Comparison of ENCODE assay signal across 8 cellular contexts in the genomic region with DNA sequence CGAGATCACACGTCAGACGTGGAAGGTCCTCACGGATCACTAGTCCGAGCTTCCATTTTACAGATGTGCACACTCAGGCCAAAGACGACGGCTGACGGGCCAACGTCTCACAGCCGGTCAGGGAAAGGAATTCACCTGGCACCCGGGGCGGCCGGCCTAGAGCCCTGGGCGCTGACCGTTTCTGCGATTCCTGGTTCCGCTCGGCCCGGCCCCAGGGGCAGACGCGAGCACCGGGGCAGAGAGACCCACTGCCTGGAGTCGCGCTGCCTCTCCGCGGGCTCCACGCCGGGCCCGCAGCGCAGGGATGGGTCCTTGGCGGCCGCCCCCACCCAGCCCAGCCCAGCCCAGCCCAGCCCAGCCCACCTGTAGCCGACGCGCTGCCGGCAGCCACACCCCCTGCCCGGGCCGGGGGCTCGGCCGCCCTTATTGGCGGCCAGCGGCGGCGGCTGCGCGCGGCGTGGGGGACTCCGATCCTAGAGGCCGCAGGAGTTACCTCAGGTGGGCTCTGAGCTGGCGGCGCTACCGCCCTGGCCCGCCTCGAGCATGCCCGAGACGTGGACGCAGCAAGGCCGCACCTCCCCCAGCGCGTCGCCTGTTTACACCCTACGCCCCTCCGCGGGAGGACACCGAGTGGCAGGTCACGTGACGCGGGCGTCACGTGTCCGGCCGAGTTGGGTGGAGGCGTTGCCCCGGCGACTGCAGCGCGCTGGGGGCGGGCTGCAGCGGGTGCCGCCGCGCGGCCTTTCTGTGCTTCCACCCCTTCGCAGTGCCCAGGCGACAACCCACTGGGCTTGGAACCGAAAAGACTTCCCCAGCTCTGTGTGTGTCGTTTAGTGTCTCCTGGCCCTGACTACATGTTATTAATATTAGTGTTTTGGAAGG.
DNase-seq lines count a peak whose midpoint lies in the region; ATAC-seq and TF ChIP-seq lines count a peak whose summit lies in the region.

No MANE protein-coding gene starts in this region.

- CTCF ChIA-PET in PC-3 (lab: Charles Lee) = no interaction called here
- CTCF ChIA-PET in naive thymus-derived CD4-positive, alpha-beta T cell (lab: Charles Lee) = interaction anchor here (1.0 kb wide), 1 partner anchor 14 kb away, joined by 4 read pairs; no protein-coding TSS in a partner anchor

- H4K20me1 ChIP-seq in PC-3 (ENCODE audit: low read length) = no peaks in the 10 kb centered on the region
- H4K20me1 ChIP-seq in fibroblast of lung (ENCODE audit: control insufficient read depth, extremely low read depth, insufficient read depth, low read length) = no peaks in the 10 kb centered on the region

- no peaks in the 10 kb centered on the region for H3K9me3 ChIP-seq in PC-3 (ENCODE audit: low read length)
- no peaks in the 10 kb centered on the region for H3K9me3 ChIP-seq in fibroblast of lung (ENCODE audit: control insufficient read depth, insufficient read depth, low read depth, low read length)
- H3K9me3 ChIP-seq in naive thymus-derived CD4-positive, alpha-beta T cell (ENCODE audit: control insufficient read depth in 2 of 3, low read length in 3 of 3) = no peaks in the 10 kb centered on the region

- DNase-seq in DMS53 (lab: John Stamatoyannopoulos, UW) = peak; percentile 99
- peak; percentile 95 for DNase-seq in PC-3
- DNase-seq in activated T-cell treated with anti-CD3 and anti-CD28 coated beads, Interleukin-2, amount 50 U/mL, for 72 hours = peak; percentile 93
- DNase-seq in fibroblast of lung (ENCODE audit: low read depth in 2 of 2) = peak; percentile 89 to 91
- DNase-seq in naive thymus-derived CD4-positive, alpha-beta T cell = peak; percentile 83 to 94 (median 88)

- intact Hi-C loops in PC-3 (cut with micrococcal nuclease) = loop anchor here (2.0 kb wide), 1 partner anchor 86 kb away; no protein-coding TSS in a partner anchor
- intact Hi-C loops in naive thymus-derived CD4-positive, alpha-beta T cell (cut with micrococcal nuclease) = loop anchor here (1.0 to 10.0 kb wide), 11 partner anchors 13 to 590 kb away; a partner anchor contains a TSS

- H3K79me2 ChIP-seq in PC-3 (ENCODE audit: low read length) (peaks cover 16% of the 10 kb centered on the region), fibroblast of lung (ENCODE audit: control insufficient read depth, insufficient read depth, low read length) (no peaks in the 10 kb centered on the region)

- BruUV-seq in PC-3 (replicated peaks; lab: Mats Ljungman, UMichigan) = no TSS peak

- H3K36me3 ChIP-seq in PC-3 (ENCODE audit: low read depth, low read length) (no peaks in the 10 kb centered on the region), fibroblast of lung (ENCODE audit: control insufficient read depth, insufficient read depth, low read length) (no peaks in the 10 kb centered on the region)
- H3K36me3 ChIP-seq in naive thymus-derived CD4-positive, alpha-beta T cell (ENCODE audit: control insufficient read depth in 2 of 3, insufficient read depth in 3 of 3, low read length in 3 of 3) = peaks cover 0 to 6% (median 0%) of the 10 kb centered on the region in 3 experiments

- H3K4me3 Mint-ChIP-seq in IgD-negative memory B cell = peak overlapping the region; percentile 90 to 99 (median 95)
- H3K4me3 Mint-ChIP-seq in activated T-cell treated with anti-CD3 and anti-CD28 coated beads, Interleukin-2, amount 50 U/mL, for 72 hours = peak overlapping the region; percentile 87
- H3K4me3 Mint-ChIP-seq in naive thymus-derived CD4-positive, alpha-beta T cell = peak overlapping the region; percentile 86 to 96 (median 93)
- peak overlapping the region; percentile 90 for H3K4me3 Mint-ChIP-seq in stimulated activated memory B cell treated with anti-CD40 and anti-IgM and Interleukin-4, amounts not matched to agents 10 μg/mL and 1 μg/mL and 100 μg/mL, for 72 hours

- TF ChIP-seq CTCF in PC-3 (conservative IDR thresholded peaks at IDR 0.05; ENCODE audit: low read depth, low read length) (no peak), fibroblast of lung (conservative IDR thresholded peaks at IDR 0.05 in 1 of 2, IDR thresholded peaks at IDR 0.05 in 1 of 2; ENCODE audit: low read depth in 1 of 2, low read length in 2 of 2) (no peak)

- peak overlapping the region; percentile 95 to 99 (median 98) for H3K27ac Mint-ChIP-seq in IgD-negative memory B cell
- peak overlapping the region; percentile 92 for H3K27ac Mint-ChIP-seq in activated T-cell treated with anti-CD3 and anti-CD28 coated beads, Interleukin-2, amount 50 U/mL, for 72 hours
- peak overlapping the region; percentile 72 to 97 (median 93) for H3K27ac Mint-ChIP-seq in naive thymus-derived CD4-positive, alpha-beta T cell
- H3K27ac Mint-ChIP-seq in stimulated activated memory B cell treated with anti-CD40 and anti-IgM and Interleukin-4, amounts not matched to agents 10 μg/mL and 1 μg/mL and 100 μg/mL, for 72 hours = peak overlapping the region; percentile 40

- peaks cover 1% of the 10 kb centered on the region for H3K27me3 Mint-ChIP-seq in IgD-negative memory B cell
- H3K27me3 Mint-ChIP-seq in activated T-cell treated with anti-CD3 and anti-CD28 coated beads, Interleukin-2, amount 50 U/mL, for 72 hours (ENCODE audit: low read depth) = peaks cover 13% of the 10 kb centered on the region
- peaks cover 4 to 7% (median 7%) of the 10 kb centered on the region in 5 donors for H3K27me3 Mint-ChIP-seq in naive thymus-derived CD4-positive, alpha-beta T cell
- peaks cover 7% of the 10 kb centered on the region for H3K27me3 Mint-ChIP-seq in stimulated activated memory B cell treated with anti-CD40 and anti-IgM and Interleukin-4, amounts not matched to agents 10 μg/mL and 1 μg/mL and 100 μg/mL, for 72 hours

- ATAC-seq in GM21576 (IDR thresholded peaks at IDR 0.05; ENCODE audit: unreplicated experiment) = peak; percentile 92
- peak; percentile 86 for ATAC-seq in PC-3
- peak; percentile 93 to 95 for ATAC-seq in activated T-cell treated with anti-CD3 and anti-CD28 coated beads, Interleukin-2, amount 50 U/mL, for 72 hours (replicated peaks in 1 of 2)
- peak; percentile 95 for ATAC-seq in naive thymus-derived CD4-positive, alpha-beta T cell
- ATAC-seq in stimulated activated memory B cell treated with anti-CD40 and anti-IgM and Interleukin-4, amounts not matched to agents 10 μg/mL and 1 μg/mL and 100 μg/mL, for 72 hours = peak; percentile 97

- H3K27me3 ChIP-seq in PC-3 (ENCODE audit: low read length) (no peaks in the 10 kb centered on the region), fibroblast of lung (ENCODE audit: control insufficient read depth, insufficient read depth, low read length) (no peaks in the 10 kb centered on the region)
- H3K27me3 ChIP-seq in naive thymus-derived CD4-positive, alpha-beta T cell (ENCODE audit: control insufficient read depth in 2 of 2, insufficient read depth in 2 of 2, low read length in 2 of 2) = no peaks in the 10 kb centered on the region

- H3K27ac ChIP-seq in PC-3 (ENCODE audit: low read length) (peak overlapping the region; percentile 25; the same call in 1 of the 2 replicates), fibroblast of lung (ENCODE audit: insufficient read depth, low read length) (peak overlapping the region; percentile 58)
- peak overlapping the region; percentile 79 for H3K27ac ChIP-seq in naive thymus-derived CD4-positive, alpha-beta T cell (ENCODE audit: low read depth, low read length)

- peaks cover 7% of the 10 kb centered on the region for H3K36me3 Mint-ChIP-seq in IgD-negative memory B cell
- H3K36me3 Mint-ChIP-seq in activated T-cell treated with anti-CD3 and anti-CD28 coated beads, Interleukin-2, amount 50 U/mL, for 72 hours (ENCODE audit: insufficient read depth in 2 of 2) = peaks cover 5 to 9% of the 10 kb centered on the region in 2 donors
- peaks cover 7 to 20% (median 17%) of the 10 kb centered on the region in 5 donors for H3K36me3 Mint-ChIP-seq in naive thymus-derived CD4-positive, alpha-beta T cell
- peaks cover 23% of the 10 kb centered on the region for H3K36me3 Mint-ChIP-seq in stimulated activated memory B cell treated with anti-CD40 and anti-IgM and Interleukin-4, amounts not matched to agents 10 μg/mL and 1 μg/mL and 100 μg/mL, for 72 hours

- no peaks in the 10 kb centered on the region for H3K9me2 ChIP-seq in PC-3 (replicated peaks; ENCODE audit: low read length)

- H3K4me3 ChIP-seq in PC-3 (ENCODE audit: low read length) (peak overlapping the region; percentile 81), fibroblast of lung (replicated peaks in 1 of 4; ENCODE audit: control extremely low read depth in 1 of 4, insufficient read depth in 1 of 4, low read depth in 3 of 4, low read length in 4 of 4) (peak overlapping the region; percentile 64 to 83 (median 76))
- H3K4me3 ChIP-seq in naive thymus-derived CD4-positive, alpha-beta T cell (ENCODE audit: low read length) = peak overlapping the region; percentile 85

- H3K4me1 ChIP-seq in PC-3 (ENCODE audit: insufficient read depth, low read length) (peaks cover 13% of the 10 kb centered on the region), fibroblast of lung (ENCODE audit: control insufficient read depth, extremely low read depth, insufficient read depth, low read length) (no peaks in the 10 kb centered on the region)
- peaks cover 11 to 20% of the 10 kb centered on the region in 2 donors for H3K4me1 ChIP-seq in naive thymus-derived CD4-positive, alpha-beta T cell (ENCODE audit: control insufficient read depth in 2 of 2, insufficient read depth in 2 of 2, low read length in 2 of 2)

- no peaks in the 10 kb centered on the region for H3F3A ChIP-seq in PC-3 (ENCODE audit: low read length, unreplicated experiment)

- H3K4me2 ChIP-seq in PC-3 (ENCODE audit: low read length) (peak overlapping the region; percentile 89), fibroblast of lung (ENCODE audit: extremely low read depth, insufficient read depth, low read length) (peak overlapping the region; percentile 84)

- POLR2A ChIA-PET in PC-3 (lab: Charles Lee; ENCODE audit: unreplicated experiment) = no interaction called here
- POLR2A ChIA-PET in naive thymus-derived CD4-positive, alpha-beta T cell (lab: Charles Lee) = interaction anchor here (1.0 to 3.7 kb wide), 2 partner anchors 14 to 78 kb away, joined by 4 to 30 read pairs; a partner anchor contains a TSS

- peaks cover 20 to 36% (median 28%) of the 10 kb centered on the region in 3 donors for H3K4me1 Mint-ChIP-seq in IgD-negative memory B cell
- H3K4me1 Mint-ChIP-seq in activated T-cell treated with anti-CD3 and anti-CD28 coated beads, Interleukin-2, amount 50 U/mL, for 72 hours (ENCODE audit: low read depth) = peaks cover 36% of the 10 kb centered on the region
- peaks cover 27 to 51% (median 40%) of the 10 kb centered on the region in 7 donors for H3K4me1 Mint-ChIP-seq in naive thymus-derived CD4-positive, alpha-beta T cell
- H3K4me1 Mint-ChIP-seq in stimulated activated memory B cell treated with anti-CD40 and anti-IgM and Interleukin-4, amounts not matched to agents 10 μg/mL and 1 μg/mL and 100 μg/mL, for 72 hours = peaks cover 47% of the 10 kb centered on the region

- H3K9ac ChIP-seq in PC-3 (ENCODE audit: low read length) (peak overlapping the region; percentile 67), fibroblast of lung (ENCODE audit: insufficient read depth, low read length) (peak overlapping the region; percentile 78)

- H2AFZ ChIP-seq in PC-3 (ENCODE audit: low read length) (peak overlapping the region; percentile 93), fibroblast of lung (ENCODE audit: low read length) (peak overlapping the region; percentile 89)

- H3K9me3 Mint-ChIP-seq in IgD-negative memory B cell = peaks cover 0 to 4% (median 3%) of the 10 kb centered on the region in 3 donors
- peaks cover 1 to 7% of the 10 kb centered on the region in 2 donors for H3K9me3 Mint-ChIP-seq in activated T-cell treated with anti-CD3 and anti-CD28 coated beads, Interleukin-2, amount 50 U/mL, for 72 hours
- H3K9me3 Mint-ChIP-seq in naive thymus-derived CD4-positive, alpha-beta T cell = peaks cover 0 to 9% (median 3%) of the 10 kb centered on the region in 11 donors
- H3K9me3 Mint-ChIP-seq in stimulated activated memory B cell treated with anti-CD40 and anti-IgM and Interleukin-4, amounts not matched to agents 10 μg/mL and 1 μg/mL and 100 μg/mL, for 72 hours = peaks cover 11% of the 10 kb centered on the region

Comparison
In these comparisons a context has a peak if more than half of its experiments do, and no peak if none do; other contexts are left out.
1. Peak in every context shown above with its lines: DNase-seq, ATAC-seq, H3K4me3 ChIP-seq and H3K27ac ChIP-seq.
2. H3K27ac Mint-ChIP-seq: peak in every context shown above with its lines; median percentile 98 in IgD-negative memory B cell; 93 in naive thymus-derived CD4-positive, alpha-beta T cell; 92 in activated T-cell treated with anti-CD3 and anti-CD28 coated beads, Interleukin-2, amount 50 U/mL, for 72 hours; 40 in stimulated activated memory B cell treated with anti-CD40 and anti-IgM and Interleukin-4, amounts not matched to agents 10 μg/mL and 1 μg/mL and 100 μg/mL, for 72 hours.
3. H3K27ac ChIP-seq: peak in every context shown above with its lines; median percentile 79 in naive thymus-derived CD4-positive, alpha-beta T cell; 58 in fibroblast of lung; 25 in PC-3.